Comparison of ENCODE assay signal across 10 cellular contexts in genomic region chr1:91736999-91737615, GRCh38.
DNase-seq lines count a peak whose midpoint lies in the region; TF ChIP-seq lines count a peak whose summit lies in the region.
"Had no signal": no experiment of that assay in that cellular context is flagged by ENCODE, and none has a peak within 500 bp of the region (broad histone marks: within the 10 kb centered on the region; RNA-seq: fewer than 3 reads in every experiment).

No MANE protein-coding gene starts in this region.

- peak overlapping the region; percentile 50 to 81 (median 64) for H3K27ac ChIP-seq in tibial nerve

- no peaks in the 10 kb centered on the region for H3K27me3 ChIP-seq in tibial nerve

- peaks cover 0 to 33% (median 0%) of the 10 kb centered on the region in 3 donors for H3K36me3 ChIP-seq in tibial nerve

- no peak for TF ChIP-seq CTCF in tibial nerve (IDR thresholded peaks at IDR 0.05)

- no peak for TF ChIP-seq POLR2A in tibial nerve (IDR thresholded peaks at IDR 0.05)

- peaks cover 0 to 60% (median 13%) of the 10 kb centered on the region in 4 donors for H3K4me1 ChIP-seq in tibial nerve

- TF ChIP-seq EP300 in tibial nerve (IDR thresholded peaks at IDR 0.05): no peak

- DNase-seq in HT1080 (ENCODE audit: low read depth) (peak; percentile 81), dermis blood vessel endothelial cell (peak; percentile 55), left kidney (ENCODE audit: low read depth, low spot score) (peak; percentile 87), tibial nerve (ENCODE audit: low spot score in 2 of 2) (no peak), T-helper 1 cell (no peak), amniotic stem cell (lab: John Stamatoyannopoulos, UW) (no peak), NOMO-1 (lab: John Stamatoyannopoulos, UW; ENCODE audit: unreplicated experiment in 2 of 2) (no peak), Ammon's horn (ENCODE audit: low spot score) (no peak)
- DNase-seq: NCI-H510A treated with DMSO at 0.1 percent for 48 hours; stimulated activated CD4-positive, alpha-beta T cell treated with anti-CD3 and anti-CD28 coated beads, Interleukin-12 subunit alpha, Interleukin-12 subunit beta, amount 100 ng/mL, for 4 hours had no signal

- H3K4me3 ChIP-seq in tibial nerve: no peak overlapping the region

- 49 to 55% methylated on average over 8 of the region's 8 CpGs for WGBS in tibial nerve, 2 donors

- no peaks in the 10 kb centered on the region for H3K9me3 ChIP-seq in tibial nerve

Comparison
In these comparisons a context has a peak if more than half of its experiments do, and no peak if none do; other contexts are left out.
1. DNase-seq: peak in HT1080 (single experiment), dermis blood vessel endothelial cell (single experiment) and left kidney (single experiment); none in tibial nerve (0 of 2), T-helper 1 cell (0 of 5), amniotic stem cell (single experiment), NOMO-1 (0 of 2) and Ammon's horn (single experiment).